ENCODE assay signal across 8 cellular contexts in the genomic region with DNA sequence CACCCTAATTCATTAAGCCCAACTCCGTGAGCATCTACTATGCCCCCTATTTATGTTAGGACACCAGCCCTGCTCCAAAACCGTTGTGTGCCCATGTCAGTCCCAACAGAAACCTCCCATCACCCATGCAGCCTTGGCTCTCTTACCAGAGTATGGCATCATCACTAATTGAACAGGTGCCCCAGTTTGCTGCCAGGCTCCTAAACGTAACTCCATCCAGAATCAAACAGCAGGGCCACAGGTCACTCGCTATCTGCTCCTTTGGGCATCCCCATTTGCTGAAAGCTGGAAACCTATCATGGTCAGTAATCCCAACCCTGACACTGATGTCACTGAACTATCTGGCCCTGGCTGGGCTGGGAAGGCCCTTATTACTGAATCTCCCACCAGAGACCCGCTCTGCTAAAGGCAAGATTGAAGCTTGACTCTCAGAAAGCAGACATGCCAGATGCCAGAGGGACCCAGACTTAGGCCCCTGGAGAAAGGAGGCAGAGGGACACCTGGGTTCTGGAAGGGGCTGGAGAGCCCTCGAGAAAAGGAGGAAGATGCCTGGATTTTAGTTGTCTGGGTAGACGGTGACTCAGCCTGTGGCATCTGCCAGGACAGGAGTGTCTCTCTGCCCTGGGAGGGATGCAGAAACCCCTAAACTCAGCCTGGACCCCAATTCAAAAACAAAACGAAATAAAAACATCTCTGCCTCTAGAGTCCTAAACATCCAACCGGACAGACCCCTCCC. TPM values are rescaled to one million over a fixed set of nuclear protein-coding genes. Genes with fewer than 3 reads are reported as not detected.
DNase-seq lines count a peak whose midpoint lies in the region; ATAC-seq, FAIRE-seq and TF ChIP-seq lines count a peak whose summit lies in the region.

No MANE protein-coding gene starts in this region.

- peaks cover 0 to 9% of the 10 kb centered on the region in 2 donors for H3K4me1 ChIP-seq in muscle layer of duodenum (ENCODE audit: control insufficient read depth in 1 of 2, insufficient read depth in 2 of 2, low read length in 2 of 2)

- H3K27ac ChIP-seq in coronary artery (no peak overlapping the region), muscle layer of duodenum (ENCODE audit: low read length) (no peak overlapping the region)

- no peaks in the 10 kb centered on the region for H3K36me3 Mint-ChIP-seq in stimulated activated naive CD8-positive, alpha-beta T cell treated with anti-CD3 and anti-CD28 coated beads, Interleukin-15, Interleukin-2, amounts not matched to agents 100 ng/mL and 50 ng/mL, for 24 hours (ENCODE audit: low read depth)

- H3K27ac Mint-ChIP-seq in stimulated activated naive CD8-positive, alpha-beta T cell treated with anti-CD3 and anti-CD28 coated beads, Interleukin-15, Interleukin-2, amounts not matched to agents 100 ng/mL and 50 ng/mL, for 24 hours: peak overlapping the region; percentile 74

- H3K4me3 ChIP-seq in coronary artery (peak overlapping the region; percentile 63), muscle layer of duodenum (ENCODE audit: low read depth in 1 of 2, low read length in 2 of 2) (peak overlapping the region; percentile 49 to 64)

- ATAC-seq in stimulated activated naive CD8-positive, alpha-beta T cell treated with anti-CD3 and anti-CD28 coated beads, Interleukin-15, Interleukin-2, amounts not matched to agents 100 U/mL and 50 U/mL, for 24 hours: no peak
- no peak for ATAC-seq in HG03469 (IDR thresholded peaks at IDR 0.05; ENCODE audit: unreplicated experiment)

- TF ChIP-seq POLR2A in GM12891 (IDR thresholded peaks at IDR 0.05; ENCODE audit: low read depth, low read length): no peak

- H3K36me3 ChIP-seq in muscle layer of duodenum (ENCODE audit: control insufficient read depth in 1 of 2, insufficient read depth in 2 of 2, low read length in 2 of 2): no peaks in the 10 kb centered on the region

- H3K27me3 Mint-ChIP-seq in stimulated activated naive CD8-positive, alpha-beta T cell treated with anti-CD3 and anti-CD28 coated beads, Interleukin-15, Interleukin-2, amounts not matched to agents 100 ng/mL and 50 ng/mL, for 24 hours: peaks cover 48% of the 10 kb centered on the region

- H3K9me3 Mint-ChIP-seq in stimulated activated naive CD8-positive, alpha-beta T cell treated with anti-CD3 and anti-CD28 coated beads, Interleukin-15, Interleukin-2, amounts not matched to agents 100 ng/mL and 50 ng/mL, for 24 hours: no peaks in the 10 kb centered on the region

- TF ChIP-seq CTCF in coronary artery (IDR thresholded peaks at IDR 0.05): no peak

- FAIRE-seq in GM12891 (lab: Jason Lieb, UNC): no peak

- H3K9me3 ChIP-seq in muscle layer of duodenum (ENCODE audit: control insufficient read depth in 1 of 2, low read length in 2 of 2): no peaks in the 10 kb centered on the region

- peaks cover 20% of the 10 kb centered on the region for H3K4me1 Mint-ChIP-seq in stimulated activated naive CD8-positive, alpha-beta T cell treated with anti-CD3 and anti-CD28 coated beads, Interleukin-15, Interleukin-2, amounts not matched to agents 100 ng/mL and 50 ng/mL, for 24 hours (ENCODE audit: low read depth)

- peak overlapping the region; percentile 78 for H3K4me3 Mint-ChIP-seq in stimulated activated naive CD8-positive, alpha-beta T cell treated with anti-CD3 and anti-CD28 coated beads, Interleukin-15, Interleukin-2, amounts not matched to agents 100 ng/mL and 50 ng/mL, for 24 hours

- DNase-seq in stimulated activated naive CD8-positive, alpha-beta T cell treated with anti-CD3 and anti-CD28 coated beads, Interleukin-15, Interleukin-2, amounts not matched to agents 100 U/mL and 50 U/mL, for 24 hours: no peak
- DNase-seq in coronary artery (ENCODE audit: low spot score): no peak
- DNase-seq in NCI-H2196 (lab: John Stamatoyannopoulos, UW; ENCODE audit: unreplicated experiment): no peak
- no peak for DNase-seq in GOT3 (lab: John Stamatoyannopoulos, UW)
- no peak for DNase-seq in GM12891 (ENCODE audit: insufficient read length, low spot score)

- no peaks in the 10 kb centered on the region for H3K27me3 ChIP-seq in muscle layer of duodenum (ENCODE audit: low read depth, low read length)

TF ChIP-seq in GM12891, 5 proteins besides CTCF, POLR2A, EP300 and RAD21:
- TF ChIP-seq POLR2AphosphoS5 (IDR thresholded peaks at IDR 0.05; ENCODE audit: low read depth, low read length) (no peak), POU2F2 (IDR thresholded peaks at IDR 0.05; ENCODE audit: low read depth, low read length) (no peak), PAX5 (IDR thresholded peaks at IDR 0.05; ENCODE audit: insufficient read depth, low read length, severe bottlenecking) (no peak), TAF1 (IDR thresholded peaks at IDR 0.05; ENCODE audit: low read depth, low read length) (no peak), SPI1 (IDR thresholded peaks at IDR 0.05; ENCODE audit: low read depth, low read length) (no peak)

RNA-seq across cellular contexts. Expression of a gene that starts 14.0 kb away (rescaled TPM):
- polyA plus RNA-seq in GM12891 (2012; ENCODE audit: low read depth, missing spikeins): 0.13 TPM

RNA-seq across cellular contexts. Expression of a gene that starts 22.8 kb away (rescaled TPM):
- not detected for polyA plus RNA-seq in GM12891 (2012; ENCODE audit: low read depth, missing spikeins)

RNA-seq across cellular contexts. Expression of a gene that starts 28.7 kb away (rescaled TPM):
- 0.03 TPM for polyA plus RNA-seq in GM12891 (2012; ENCODE audit: low read depth, missing spikeins)

RNA-seq across cellular contexts. Expression of a gene that starts 40.8 kb away (rescaled TPM):
- polyA plus RNA-seq in GM12891 (2012; ENCODE audit: low read depth, missing spikeins): 28.0 TPM

RNA-seq across cellular contexts. Expression of a gene that starts 46.8 kb away (rescaled TPM):
- 24.9 TPM for polyA plus RNA-seq in GM12891 (2012; ENCODE audit: low read depth, missing spikeins)
